Comparison of ENCODE assay signal across 22 cellular contexts in genomic region chrX:55389376-55389775, GRCh38.
DNase-seq lines count a peak whose midpoint lies in the region.
"Had no signal": no experiment of that assay in that cellular context is flagged by ENCODE, and none has a peak within 500 bp of the region (broad histone marks: within the 10 kb centered on the region; RNA-seq: fewer than 3 reads in every experiment).

No MANE protein-coding gene starts in this region.

- DNase-seq in posterior vena cava (ENCODE audit: low spot score), result peak; percentile 53
- DNase-seq in Ammon's horn (ENCODE audit: low spot score), result no peak
- DNase-seq: 8988T; ACHN; AML-193; BE2C; C1 segment of cervical spinal cord; Caco-2; Calu3; CD4-positive, alpha-beta memory T cell; CD4-positive, alpha-beta T cell; CD4-positive, CD25-positive, alpha-beta regulatory T cell; CD8-positive, alpha-beta memory T cell; CD8-positive, alpha-beta T cell; COR-L47; DMS 273 treated with DMSO at 0.1 percent for 48 hours; DMS153; DMS53; DMS79; DMS79 treated with DMSO at 0.1 percent for 48 hours; DND-41; EL had no signal

- intact Hi-C loops in posterior vena cava (cut with DNase I), result no loop called here
